Comparison of ENCODE assay signal across 1 cellular context in the genomic region with DNA sequence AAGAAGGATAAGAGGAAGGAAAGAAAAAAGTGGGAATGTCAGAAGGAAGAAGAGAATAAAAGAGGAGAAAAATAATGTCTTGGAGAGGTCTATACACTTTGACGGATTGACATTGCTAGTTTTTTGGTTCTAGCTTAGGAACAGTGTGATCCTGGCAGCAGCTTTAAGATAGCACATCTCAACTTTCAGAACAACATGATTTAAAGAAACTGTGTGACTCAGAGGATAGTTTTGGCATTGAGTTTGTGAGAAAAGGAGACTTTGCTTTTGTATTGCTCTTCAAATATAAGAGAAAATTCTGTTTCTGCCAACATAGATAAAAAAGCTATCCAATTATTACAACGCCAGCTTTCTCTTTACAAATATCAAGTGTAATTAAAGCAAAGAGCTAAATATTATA.
TF ChIP-seq lines count a peak whose summit lies in the region.

No MANE protein-coding gene starts in this region.

TF ChIP-seq in IMR-90, 13 proteins besides CTCF, POLR2A, EP300 and RAD21 (continued from another document):
- TF ChIP-seq ELK1 (IDR thresholded peaks at IDR 0.05; ENCODE audit: borderline replicate concordance, low read depth, low read length) (no peak), BHLHE40 (IDR thresholded peaks at IDR 0.05; ENCODE audit: low read depth, low read length) (no peak), RFX5 (IDR thresholded peaks at IDR 0.05; ENCODE audit: low read depth, low read length) (no peak), RCOR1 (IDR thresholded peaks at IDR 0.05; ENCODE audit: insufficient replicate concordance, low read length) (no peak), CEBPB (IDR thresholded peaks at IDR 0.05; ENCODE audit: low read depth, low read length) (no peak), MAZ (IDR thresholded peaks at IDR 0.05; ENCODE audit: borderline replicate concordance, low read depth, low read length) (no peak), NFE2L2 (IDR thresholded peaks at IDR 0.05; ENCODE audit: low read depth, low read length) (no peak), CHD1 (IDR thresholded peaks at IDR 0.05; ENCODE audit: low read depth, low read length) (no peak), FOS (IDR thresholded peaks at IDR 0.05; ENCODE audit: low read depth, low read length) (no peak)
